ENCODE assay signal across 15 cellular contexts in genomic region chr3:12959395-12959794, GRCh38.
A peak's percentile ranks its signal among the peaks of the same experiment; 100 is the strongest.
DNase-seq lines count a peak whose midpoint lies in the region; ATAC-seq, FAIRE-seq and TF ChIP-seq lines count a peak whose summit lies in the region.
"Had no signal": no experiment of that assay in that cellular context is flagged by ENCODE, and none has a peak within 500 bp of the region (broad histone marks: within the 10 kb centered on the region; RNA-seq: fewer than 3 reads in every experiment).

No MANE protein-coding gene starts in this region.

- no peaks in the 10 kb centered on the region for H3K27me3 Mint-ChIP-seq in memory B cell

- BruUV-seq in GM12878 (replicated peaks; lab: Mats Ljungman, UMichigan), result no TSS peak
- BruUV-seq in PC-9 (replicated peaks; lab: Mats Ljungman, UMichigan), result no TSS peak

- H3K9ac ChIP-seq in GM12878 (ENCODE audit: control insufficient read depth, insufficient read depth, low read length) (no peak overlapping the region), stomach smooth muscle (ENCODE audit: low read length in 2 of 2) (no peak overlapping the region)

- H3K4me1 ChIP-seq in GM12878 (ENCODE audit: control insufficient read depth, insufficient read depth, low read length), result peaks cover 44% of the 10 kb centered on the region
- peaks cover 96% of the 10 kb centered on the region for H3K4me1 ChIP-seq in stomach smooth muscle (ENCODE audit: control insufficient read depth, insufficient read depth, low read length)
- no peaks in the 10 kb centered on the region; the same call in 1 of the 2 replicates for H3K4me1 ChIP-seq in PC-9 (replicated peaks; ENCODE audit: insufficient read depth)

- no peaks in the 10 kb centered on the region for H3K9me3 ChIP-seq in GM12878 (replicated peaks; ENCODE audit: control insufficient read depth, insufficient read depth, low read length)
- H3K9me3 ChIP-seq in stomach smooth muscle (ENCODE audit: control insufficient read depth in 2 of 2, low read length in 2 of 2), result no peaks in the 10 kb centered on the region
- no peaks in the 10 kb centered on the region for H3K9me3 ChIP-seq in PC-9 (ENCODE audit: insufficient read depth, low read depth)
- H3K9me3 ChIP-seq: body of pancreas, HAP-1, testis had no signal

- POLR2A ChIA-PET in GM12878 (lab: Charles Lee), result no interaction called here
- POLR2A ChIA-PET in PC-9 (lab: Charles Lee; ENCODE audit: unreplicated experiment), result no interaction called here

- H3K36me3 Mint-ChIP-seq in memory B cell, result peaks cover 7% of the 10 kb centered on the region

- TF ChIP-seq CTCF in GM12878 (IDR thresholded peaks at IDR 0.05 in 2 of 3, conservative IDR thresholded peaks at IDR 0.05 in 1 of 3; ENCODE audit: control insufficient read depth in 2 of 3, extremely low read depth in 1 of 3, insufficient read depth in 1 of 3, low read depth in 3 of 3, low read length in 3 of 3) (no peak), PC-9 (conservative IDR thresholded peaks at IDR 0.05) (no peak)

- peak overlapping the region; percentile 24 for H3K27ac ChIP-seq in GM12878 (ENCODE audit: control insufficient read depth, insufficient read depth)
- H3K27ac ChIP-seq in stomach smooth muscle (ENCODE audit: low read length), result peak overlapping the region; percentile 71
- no peak overlapping the region for H3K27ac ChIP-seq in PC-9
- H3K27ac ChIP-seq: body of pancreas had no signal

- H3K4me3 ChIP-seq in GM12878 (peak overlapping the region; percentile 17; the same call in 1 of the 2 replicates), stomach smooth muscle (ENCODE audit: low read length in 2 of 2) (no peak overlapping the region), PC-9 (no peak overlapping the region)
- H3K4me3 ChIP-seq: body of pancreas, HAP-1, testis had no signal

- H3K9me2 ChIP-seq in PC-9 (ENCODE audit: insufficient read depth), result no peaks in the 10 kb centered on the region

- H3K27ac Mint-ChIP-seq in memory B cell, result peak overlapping the region; percentile 79

- no peak for TF ChIP-seq EP300 in GM12878 (IDR thresholded peaks at IDR 0.05; ENCODE audit: borderline replicate concordance in 1 of 2, control insufficient read depth in 1 of 2, low read depth in 2 of 2, low read length in 2 of 2)

- 68% methylated on average over 7 of the region's 7 CpGs for WGBS in GM12878 (ENCODE audit: insufficient coverage, insufficient replicate concordance, low lambda C conversion rate, missing lambda C conversion rate)

- H3F3A ChIP-seq in PC-9 (ENCODE audit: insufficient read depth, low read depth), result no peaks in the 10 kb centered on the region

- FAIRE-seq in GM12891 (lab: Jason Lieb, UNC), result peak; percentile 52
- no peak for FAIRE-seq in GM12878 (lab: Jason Lieb, UNC)

- H3K27me3 ChIP-seq in GM12878 (replicated peaks in 1 of 2; ENCODE audit: control insufficient read depth in 2 of 2, insufficient read depth in 2 of 2, low read length in 1 of 2) (no peaks in the 10 kb centered on the region), stomach smooth muscle (ENCODE audit: control insufficient read depth in 1 of 2, insufficient read depth in 2 of 2, low read length in 2 of 2) (no peaks in the 10 kb centered on the region), PC-9 (ENCODE audit: insufficient read depth, low read depth) (no peaks in the 10 kb centered on the region)
- H3K27me3 ChIP-seq: body of pancreas, testis had no signal

- CTCF ChIA-PET in GM12878 (lab: Yijun Ruan, JAX) (interaction anchor here (1.0 kb wide), 1 partner anchor 109 kb away, joined by 3 read pairs; no protein-coding TSS in a partner anchor), PC-9 (lab: Charles Lee) (no interaction called here)

- H3K36me3 ChIP-seq in GM12878 (ENCODE audit: control insufficient read depth in 2 of 2, insufficient read depth in 2 of 2, low read length in 1 of 2), result peaks cover 0 to 3% of the 10 kb centered on the region in 2 experiments; a peak in 3 of 4 replicates
- no peaks in the 10 kb centered on the region for H3K36me3 ChIP-seq in stomach smooth muscle (ENCODE audit: control insufficient read depth in 2 of 2, insufficient read depth in 2 of 2, low read length in 2 of 2)
- H3K36me3 ChIP-seq in PC-9 (ENCODE audit: low read depth), result no peaks in the 10 kb centered on the region
- H3K36me3 ChIP-seq: HAP-1 had no signal

- SMC1A ChIA-PET in GM12878 (lab: Charles Lee; ENCODE audit: uncharacterized antibody, unreplicated experiment), result interaction anchor here (0.9 kb wide), 1 partner anchor 80 kb away, joined by 4 read pairs; no protein-coding TSS in a partner anchor

- H3K4me2 ChIP-seq in GM12878 (ENCODE audit: control insufficient read depth, insufficient read depth) (peak overlapping the region; percentile 57), PC-9 (no peak overlapping the region)

- no peak for TF ChIP-seq RAD21 in GM12878 (IDR thresholded peaks at IDR 0.05; ENCODE audit: insufficient read depth, low read depth, low read length)

- peaks cover 76% of the 10 kb centered on the region for H3K4me1 Mint-ChIP-seq in memory B cell

- peaks cover 60% of the 10 kb centered on the region for H3K79me2 ChIP-seq in GM12878 (ENCODE audit: control insufficient read depth, insufficient read depth, low read length)
- H3K79me2 ChIP-seq in PC-9 (ENCODE audit: low read depth), result peaks cover 25% of the 10 kb centered on the region

- in situ Hi-C loops in GM12878 (cut with MboI), result no loop called here

- ATAC-seq in GM12878 (no peak), memory B cell (ENCODE audit: low read depth) (no peak), GM18870 (IDR thresholded peaks at IDR 0.05; ENCODE audit: unreplicated experiment) (no peak)
- ATAC-seq: body of pancreas had no signal

- intact Hi-C loops in GM12878 (cut with micrococcal nuclease; ENCODE audit: unreplicated experiment) (no loop called here), PC-9 (cut with micrococcal nuclease; ENCODE audit: unreplicated experiment) (no loop called here)

- RAD21 ChIA-PET in GM12878 (lab: Charles Lee; ENCODE audit: unreplicated experiment), result no interaction called here

- H2AFZ ChIP-seq in GM12878 (ENCODE audit: control insufficient read depth, low read depth, low read length) (no peak overlapping the region), PC-9 (no peak overlapping the region)

- H3K4me3 Mint-ChIP-seq in memory B cell, result peak overlapping the region; percentile 85

- H4K20me1 ChIP-seq in GM12878 (ENCODE audit: control insufficient read depth, insufficient read depth), result peaks cover 12% of the 10 kb centered on the region
- peaks cover 80% of the 10 kb centered on the region for H4K20me1 ChIP-seq in PC-9 (ENCODE audit: insufficient read depth)

- H3K9me3 Mint-ChIP-seq in memory B cell, result no peaks in the 10 kb centered on the region

- TF ChIP-seq POLR2A in GM12891 (IDR thresholded peaks at IDR 0.05; ENCODE audit: low read depth, low read length), result no peak
- TF ChIP-seq POLR2A in GM12878 (IDR thresholded peaks at IDR 0.05; ENCODE audit: low read depth, low read length), result no peak

- DNase-seq in GM12891 (ENCODE audit: insufficient read length, low spot score), result no peak
- no peak for DNase-seq in GM12878 (ENCODE audit: low read depth, low spot score)
- DNase-seq in memory B cell (ENCODE audit: low spot score in 2 of 2), result no peak
- no peak for DNase-seq in PC-9
- DNase-seq in middle frontal gyrus (ENCODE audit: extremely low spot score, low spot score), result no peak
- DNase-seq in NCI-H226, result no peak
- DNase-seq: activated CD8-positive, alpha-beta memory T cell treated with anti-CD3 and anti-CD28 coated beads, Interleukin-2, amount 50 U/mL, for 4 hours; activated naive CD4-positive, alpha-beta T cell treated with anti-CD3 and anti-CD28 coated beads, Interleukin-2, amount 50 U/mL, for 16 hours; Karpas-422; NCI-H1105 treated with DMSO at 0.1 percent for 48 hours; testis had no signal

TF ChIP-seq in GM12891, 5 proteins besides CTCF, POLR2A, EP300 and RAD21:
- TF ChIP-seq POLR2AphosphoS5 (IDR thresholded peaks at IDR 0.05; ENCODE audit: low read depth, low read length) (no peak), POU2F2 (IDR thresholded peaks at IDR 0.05; ENCODE audit: low read depth, low read length) (no peak), TAF1 (IDR thresholded peaks at IDR 0.05; ENCODE audit: low read depth, low read length) (no peak), PAX5 (IDR thresholded peaks at IDR 0.05; ENCODE audit: insufficient read depth, low read length, severe bottlenecking) (no peak), SPI1 (IDR thresholded peaks at IDR 0.05; ENCODE audit: low read depth, low read length) (no peak)

TF ChIP-seq in GM12878, 131 proteins besides CTCF, POLR2A, EP300 and RAD21 (continues in another document):
- TF ChIP-seq USF1 (IDR thresholded peaks at IDR 0.05; ENCODE audit: borderline replicate concordance, extremely low read length, insufficient read depth, low read depth, low read length) (no peak), ZNF384 (IDR thresholded peaks at IDR 0.05; ENCODE audit: borderline replicate concordance, low read depth, low read length) (no peak), KAT2A (conservative IDR thresholded peaks at IDR 0.05; ENCODE audit: control insufficient read depth, low read depth, low read length) (no peak), MTA2 (IDR thresholded peaks at IDR 0.05; ENCODE audit: low read depth) (no peak), RELA (IDR thresholded peaks at IDR 0.05; ENCODE audit: borderline replicate concordance, partially characterized antibody) (no peak), TCF7 (IDR thresholded peaks at IDR 0.05; ENCODE audit: borderline replicate concordance) (no peak), PKNOX1 (IDR thresholded peaks at IDR 0.05) (no peak), MAX (IDR thresholded peaks at IDR 0.05; ENCODE audit: low read depth, low read length) (no peak), YY1 (IDR thresholded peaks at IDR 0.05; ENCODE audit: low read depth, low read length) (no peak), ZBED1 (IDR thresholded peaks at IDR 0.05; ENCODE audit: borderline replicate concordance) (no peak), CHD1 (IDR thresholded peaks at IDR 0.05; ENCODE audit: low read depth, low read length) (no peak)
